8 cellular contexts compared by ENCODE assay signal in genomic region chr16:74623214-74623842, GRCh38. TPM values are rescaled to one million over a fixed set of nuclear protein-coding genes. Genes with fewer than 3 reads are reported as not detected.
DNase-seq lines count a peak whose midpoint lies in the region; ATAC-seq and TF ChIP-seq lines count a peak whose summit lies in the region.

No MANE protein-coding gene starts in this region.

- H3K27ac Mint-ChIP-seq in CD8-positive, alpha-beta T cell = no peak overlapping the region
- peak overlapping the region in 5 of 9 donors; percentile 20 to 78 (median 49) for H3K27ac Mint-ChIP-seq in naive thymus-derived CD4-positive, alpha-beta T cell
- no peak overlapping the region for H3K27ac Mint-ChIP-seq in activated T-helper 2 cell treated with anti-CD3 and anti-CD28 coated beads, Interferon-gamma antibody, Interleukin-2, Interleukin-4, amounts not matched to agents 10 μg/mL and 5 μg/mL and 100 μg/mL, durations not matched to agents 14 hours and 24 hours and 36 hours

- no peaks in the 10 kb centered on the region for H3K27me3 Mint-ChIP-seq in CD8-positive, alpha-beta T cell (ENCODE audit: low read depth)
- no peaks in the 10 kb centered on the region for H3K27me3 Mint-ChIP-seq in naive thymus-derived CD4-positive, alpha-beta T cell
- H3K27me3 Mint-ChIP-seq in activated T-helper 2 cell treated with anti-CD3 and anti-CD28 coated beads, Interferon-gamma antibody, Interleukin-2, Interleukin-4, amounts not matched to agents 10 μg/mL and 5 μg/mL and 100 μg/mL, durations not matched to agents 14 hours and 24 hours and 36 hours (ENCODE audit: low read depth) = no peaks in the 10 kb centered on the region

- intact Hi-C loops in CD8-positive, alpha-beta T cell (cut with DNase I, micrococcal nuclease) = loop anchor here (5.0 to 10.0 kb wide), 2 partner anchors 49 to 121 kb away; no protein-coding TSS in a partner anchor
- intact Hi-C loops in naive thymus-derived CD4-positive, alpha-beta T cell (cut with micrococcal nuclease) = loop anchor here in 1 of 2 donors (1.0 to 2.0 kb wide), 3 partner anchors 16 to 123 kb away; partner anchors contain the start of gene GLG1
- intact Hi-C loops in activated T-helper 2 cell treated with anti-CD3 and anti-CD28 coated beads, Interferon-gamma antibody, Interleukin-2, Interleukin-4, amounts not matched to agents 10 μg/mL and 5 μg/mL and 100 μg/mL, durations not matched to agents 14 hours and 24 hours and 36 hours (cut with micrococcal nuclease) = no loop called here

- no peaks in the 10 kb centered on the region for H3K9me3 Mint-ChIP-seq in CD8-positive, alpha-beta T cell
- no peaks in the 10 kb centered on the region for H3K9me3 Mint-ChIP-seq in naive thymus-derived CD4-positive, alpha-beta T cell
- no peaks in the 10 kb centered on the region for H3K9me3 Mint-ChIP-seq in activated T-helper 2 cell treated with anti-CD3 and anti-CD28 coated beads, Interferon-gamma antibody, Interleukin-2, Interleukin-4, amounts not matched to agents 10 μg/mL and 5 μg/mL and 100 μg/mL, durations not matched to agents 14 hours and 24 hours and 36 hours

- H3K4me3 ChIP-seq in CD8-positive, alpha-beta T cell (ENCODE audit: low read depth, low read length) = no peak overlapping the region
- H3K4me3 ChIP-seq in RWPE2 (ENCODE audit: severe bottlenecking) = no peak overlapping the region
- no peak overlapping the region for H3K4me3 ChIP-seq in naive thymus-derived CD4-positive, alpha-beta T cell (ENCODE audit: low read length)

- peaks cover 35% of the 10 kb centered on the region for H3K36me3 ChIP-seq in CD8-positive, alpha-beta T cell (ENCODE audit: insufficient read depth, low read length)
- peaks cover 72% of the 10 kb centered on the region for H3K36me3 ChIP-seq in RWPE2 (ENCODE audit: low read depth)
- peaks cover 15 to 65% (median 23%) of the 10 kb centered on the region in 3 experiments for H3K36me3 ChIP-seq in naive thymus-derived CD4-positive, alpha-beta T cell (ENCODE audit: control insufficient read depth in 2 of 3, insufficient read depth in 3 of 3, low read length in 3 of 3)

- H3K27ac ChIP-seq in CD8-positive, alpha-beta T cell (ENCODE audit: low read depth, low read length) = no peak overlapping the region
- H3K27ac ChIP-seq in RWPE2 (ENCODE audit: poor library complexity, severe bottlenecking) = no peak overlapping the region
- no peak overlapping the region for H3K27ac ChIP-seq in naive thymus-derived CD4-positive, alpha-beta T cell (ENCODE audit: low read depth, low read length)

- peaks cover 2% of the 10 kb centered on the region for H3K4me1 Mint-ChIP-seq in CD8-positive, alpha-beta T cell (ENCODE audit: low read depth)
- H3K4me1 Mint-ChIP-seq in naive thymus-derived CD4-positive, alpha-beta T cell = peaks cover 5 to 18% (median 9%) of the 10 kb centered on the region in 7 donors
- peaks cover 20% of the 10 kb centered on the region for H3K4me1 Mint-ChIP-seq in activated T-helper 2 cell treated with anti-CD3 and anti-CD28 coated beads, Interferon-gamma antibody, Interleukin-2, Interleukin-4, amounts not matched to agents 10 μg/mL and 5 μg/mL and 100 μg/mL, durations not matched to agents 14 hours and 24 hours and 36 hours (ENCODE audit: low read depth)

- no peaks in the 10 kb centered on the region for H3K9me3 ChIP-seq in CD8-positive, alpha-beta T cell (ENCODE audit: low read length)
- no peaks in the 10 kb centered on the region for H3K9me3 ChIP-seq in RWPE2 (ENCODE audit: severe bottlenecking)
- no peaks in the 10 kb centered on the region for H3K9me3 ChIP-seq in naive thymus-derived CD4-positive, alpha-beta T cell (ENCODE audit: control insufficient read depth in 2 of 3, low read length in 3 of 3)

- TF ChIP-seq CTCF in CD8-positive, alpha-beta T cell (IDR thresholded peaks at IDR 0.05) = peak; percentile 65
- peak; percentile 80 for TF ChIP-seq CTCF in RWPE2 (IDR thresholded peaks at IDR 0.05; ENCODE audit: poor library complexity, severe bottlenecking)

- CTCF ChIA-PET in CD8-positive, alpha-beta T cell (lab: Charles Lee) = interaction anchor here (0.6 to 2.3 kb wide), 32 partner anchors 8 to 151 kb away, joined by 3 to 12 read pairs (median 4); partner anchors contain the start of genes GLG1 and MLKL
- CTCF ChIA-PET in naive thymus-derived CD4-positive, alpha-beta T cell (lab: Charles Lee) = interaction anchor here (0.6 to 1.7 kb wide), 16 partner anchors 15 to 174 kb away, joined by 3 to 7 read pairs (median 4); no protein-coding TSS in a partner anchor

- H3K27me3 ChIP-seq in CD8-positive, alpha-beta T cell (ENCODE audit: insufficient read depth, low read length) = no peaks in the 10 kb centered on the region
- H3K27me3 ChIP-seq in RWPE2 (ENCODE audit: insufficient read depth, poor library complexity, severe bottlenecking) = no peaks in the 10 kb centered on the region
- H3K27me3 ChIP-seq in naive thymus-derived CD4-positive, alpha-beta T cell (ENCODE audit: control insufficient read depth in 2 of 2, insufficient read depth in 2 of 2, low read length in 2 of 2) = no peaks in the 10 kb centered on the region

- H3K36me3 Mint-ChIP-seq in CD8-positive, alpha-beta T cell = peaks cover 79% of the 10 kb centered on the region
- peaks cover 14 to 53% (median 23%) of the 10 kb centered on the region in 5 donors for H3K36me3 Mint-ChIP-seq in naive thymus-derived CD4-positive, alpha-beta T cell
- peaks cover 82% of the 10 kb centered on the region for H3K36me3 Mint-ChIP-seq in activated T-helper 2 cell treated with anti-CD3 and anti-CD28 coated beads, Interferon-gamma antibody, Interleukin-2, Interleukin-4, amounts not matched to agents 10 μg/mL and 5 μg/mL and 100 μg/mL, durations not matched to agents 14 hours and 24 hours and 36 hours (ENCODE audit: low read depth)

- DNase-seq in CD8-positive, alpha-beta T cell = no peak
- DNase-seq in H4 (ENCODE audit: low spot score) (peak; percentile 44), RWPE2 (ENCODE audit: low spot score) (no peak), erythroblast (lab: John Stamatoyannopoulos, UW) (peak; percentile 51 to 71), NK-92 (lab: John Stamatoyannopoulos, UW; ENCODE audit: unreplicated experiment) (no peak)
- DNase-seq in naive thymus-derived CD4-positive, alpha-beta T cell = peak in 6 of 9 donors; percentile 29 to 59 (median 53)
- DNase-seq in activated T-helper 2 cell treated with anti-CD3 and anti-CD28 coated beads, Interferon-gamma antibody, Interleukin-2, Interleukin-4, amounts not matched to agents 10 μg/mL and 5 μg/mL and 100 μg/mL, durations not matched to agents 14 hours and 24 hours and 36 hours (ENCODE audit: low spot score) = no peak

- peak; percentile 38 for ATAC-seq in CD8-positive, alpha-beta T cell
- ATAC-seq in RWPE2 (ENCODE audit: low read depth) = peak; percentile 30; the same call in 1 of the 3 replicates
- peak; percentile 78 for ATAC-seq in naive thymus-derived CD4-positive, alpha-beta T cell
- no peak for ATAC-seq in GM18511 (IDR thresholded peaks at IDR 0.05; ENCODE audit: unreplicated experiment)

- POLR2A ChIA-PET in CD8-positive, alpha-beta T cell (lab: Charles Lee) = interaction anchor here (2.3 kb wide), 1 partner anchor 17 kb away, joined by 10 read pairs; the partner anchor contains the start of gene GLG1
- POLR2A ChIA-PET in naive thymus-derived CD4-positive, alpha-beta T cell (lab: Charles Lee) = interaction anchor here (0.6 to 1.4 kb wide), 5 partner anchors 15 to 22 kb away, joined by 3 to 6 read pairs (median 4); partner anchors contain the start of gene GLG1

- H3K4me3 Mint-ChIP-seq in CD8-positive, alpha-beta T cell = no peak overlapping the region
- H3K4me3 Mint-ChIP-seq in naive thymus-derived CD4-positive, alpha-beta T cell = no peak overlapping the region
- H3K4me3 Mint-ChIP-seq in activated T-helper 2 cell treated with anti-CD3 and anti-CD28 coated beads, Interferon-gamma antibody, Interleukin-2, Interleukin-4, amounts not matched to agents 10 μg/mL and 5 μg/mL and 100 μg/mL, durations not matched to agents 14 hours and 24 hours and 36 hours (ENCODE audit: low read depth) = no peak overlapping the region

- no peaks in the 10 kb centered on the region for H3K4me1 ChIP-seq in CD8-positive, alpha-beta T cell (ENCODE audit: insufficient read depth, low read length)
- no peaks in the 10 kb centered on the region for H3K4me1 ChIP-seq in RWPE2 (ENCODE audit: insufficient read depth, poor library complexity, severe bottlenecking)
- no peaks in the 10 kb centered on the region for H3K4me1 ChIP-seq in naive thymus-derived CD4-positive, alpha-beta T cell (ENCODE audit: control insufficient read depth in 2 of 2, insufficient read depth in 2 of 2, low read length in 2 of 2)

- no peak for TF ChIP-seq POLR2A in erythroblast (IDR thresholded peaks at IDR 0.05; ENCODE audit: low read length)

RNA-seq across cellular contexts. Expression of gene GLG1, which starts 16.4 kb away (rescaled TPM):
- total RNA-seq in CD8-positive, alpha-beta T cell = 10 to 100 TPM; 73.7 to 79.4 TPM
- 80.2 and 81.2 TPM in 2 replicates for total RNA-seq in H4 (2014; rRNA removed; shearing (Covaris generic))
- 100 to 1,000 TPM; 125 to 198 (median 188) TPM for total RNA-seq in naive thymus-derived CD4-positive, alpha-beta T cell
- polyA plus RNA-seq in naive thymus-derived CD4-positive, alpha-beta T cell = 100 to 1,000 TPM; 181 to 285 TPM
- total RNA-seq in activated T-helper 2 cell treated with anti-CD3 and anti-CD28 coated beads, Interferon-gamma antibody, Interleukin-2, Interleukin-4, amounts not matched to agents 10 μg/mL and 5 μg/mL and 100 μg/mL, durations not matched to agents 14 hours and 24 hours and 36 hours = 49.7 and 50.2 TPM in 2 replicates

RNA-seq across cellular contexts. Expression of gene RFWD3, which starts 43.3 kb away (rescaled TPM):
- 10 to 100 TPM; 43.7 to 49.7 TPM for total RNA-seq in CD8-positive, alpha-beta T cell
- total RNA-seq in H4 (2014; rRNA removed; shearing (Covaris generic)) = 30.8 and 33.8 TPM in 2 replicates
- total RNA-seq in naive thymus-derived CD4-positive, alpha-beta T cell = 10 to 100 TPM; 39.3 to 88.0 (median 56.9) TPM
- 10 to 100 TPM; 16.9 to 29.9 TPM for polyA plus RNA-seq in naive thymus-derived CD4-positive, alpha-beta T cell
- 94.5 and 101 TPM in 2 replicates for total RNA-seq in activated T-helper 2 cell treated with anti-CD3 and anti-CD28 coated beads, Interferon-gamma antibody, Interleukin-2, Interleukin-4, amounts not matched to agents 10 μg/mL and 5 μg/mL and 100 μg/mL, durations not matched to agents 14 hours and 24 hours and 36 hours

Comparison
In these comparisons a context has a peak if more than half of its experiments do, and no peak if none do; other contexts are left out.
1. DNase-seq: peak in H4 (single experiment), erythroblast (2 of 2) and naive thymus-derived CD4-positive, alpha-beta T cell (6 of 9); none in CD8-positive, alpha-beta T cell (0 of 7), RWPE2 (single experiment), activated T-helper 2 cell treated with anti-CD3 and anti-CD28 coated beads, Interferon-gamma antibody, Interleukin-2, Interleukin-4, amounts not matched to agents 10 μg/mL and 5 μg/mL and 100 μg/mL, durations not matched to agents 14 hours and 24 hours and 36 hours (single experiment) and NK-92 (single experiment).
2. H3K27ac Mint-ChIP-seq: peak in naive thymus-derived CD4-positive, alpha-beta T cell (5 of 9); none in CD8-positive, alpha-beta T cell (single experiment) and activated T-helper 2 cell treated with anti-CD3 and anti-CD28 coated beads, Interferon-gamma antibody, Interleukin-2, Interleukin-4, amounts not matched to agents 10 μg/mL and 5 μg/mL and 100 μg/mL, durations not matched to agents 14 hours and 24 hours and 36 hours (single experiment).